9 cellular contexts compared by ENCODE assay signal in the genomic region with DNA sequence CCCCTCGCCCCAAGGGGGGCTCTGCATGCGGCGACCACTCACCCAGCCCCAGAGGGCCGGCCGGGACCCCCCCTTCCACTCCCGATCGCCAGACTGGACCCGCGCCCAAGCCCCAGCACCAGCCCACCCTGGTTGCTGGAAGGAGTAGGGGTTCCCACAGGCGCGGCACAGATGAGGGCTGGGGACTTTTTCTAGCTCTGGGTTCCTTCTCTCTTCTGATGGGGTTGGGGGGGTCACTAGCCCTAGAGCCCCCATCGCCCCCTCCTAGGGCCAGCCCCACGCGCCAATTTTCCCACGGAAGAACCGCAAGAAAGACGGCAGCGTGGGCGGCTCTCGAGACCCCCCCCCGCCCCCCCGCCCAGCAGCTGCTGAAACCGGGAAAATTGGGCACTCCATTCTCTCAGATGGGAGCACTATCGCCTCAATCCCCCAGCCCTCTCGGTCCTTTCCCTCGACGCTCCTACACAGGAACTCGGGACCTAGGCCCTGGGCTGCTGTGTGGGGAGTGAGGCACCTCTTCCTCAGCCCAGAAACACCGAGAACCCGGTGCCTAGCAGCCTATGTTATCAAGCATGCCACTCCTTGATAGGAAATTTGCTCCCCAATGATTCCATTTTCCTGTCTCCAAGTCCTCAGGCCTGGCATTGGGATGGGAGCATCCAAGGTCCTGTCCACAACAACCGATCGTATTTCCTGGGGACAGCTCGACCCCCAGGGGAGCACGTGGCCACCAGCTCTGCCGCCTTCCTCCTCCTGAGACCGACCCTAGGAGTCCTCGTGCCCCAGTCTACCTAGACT. TPM values are rescaled to one million over a fixed set of nuclear protein-coding genes. Genes with fewer than 3 reads are reported as not detected.
DNase-seq lines count a peak whose midpoint lies in the region; TF ChIP-seq lines count a peak whose summit lies in the region.
"Had no signal": no experiment of that assay in that cellular context is flagged by ENCODE, and none has a peak within 500 bp of the region (broad histone marks: within the 10 kb centered on the region; RNA-seq: fewer than 3 reads in every experiment).

No MANE protein-coding gene starts in this region.

- H2AFZ ChIP-seq in neural progenitor cell (replicated peaks), result no peak overlapping the region

- H3K79me2 ChIP-seq in neural progenitor cell (ENCODE audit: low read depth), result no peaks in the 10 kb centered on the region

- no peaks in the 10 kb centered on the region for H3K36me3 Mint-ChIP-seq in Caco-2 (ENCODE audit: insufficient read depth, unreplicated experiment)
- peaks cover 3% of the 10 kb centered on the region for H3K36me3 Mint-ChIP-seq in neural progenitor cell

- TF ChIP-seq POLR2A in breast epithelium (IDR thresholded peaks at IDR 0.05), result no peak
- TF ChIP-seq POLR2A in vagina (IDR thresholded peaks at IDR 0.05), result no peak

- H3K4me1 Mint-ChIP-seq in Caco-2 (ENCODE audit: low read depth, unreplicated experiment) (peaks cover 6% of the 10 kb centered on the region), neural progenitor cell (peaks cover 27% of the 10 kb centered on the region)

- H3K4me3 ChIP-seq in Caco-2 (ENCODE audit: low read depth, low read length) (peak overlapping the region; percentile 40), breast epithelium (peak overlapping the region in 2 of 3 donors; percentile 46 to 71), neural progenitor cell (peak overlapping the region; percentile 27), vagina (peak overlapping the region in 1 of 2 donors; percentile 42)

- no TSS peak for BruUV-seq in Caco-2 (replicated peaks; lab: Mats Ljungman, UMichigan)

- H3K4me2 ChIP-seq in neural progenitor cell, result peak overlapping the region; percentile 75

- H3K27ac ChIP-seq in KOPT-K1 (ENCODE audit: low read depth, low read length, poor library complexity, severe bottlenecking) (peak overlapping the region; percentile 45), breast epithelium (peak overlapping the region; percentile 68 to 86), neural progenitor cell (no peak overlapping the region), vagina (no peak overlapping the region)

- H3K4me1 ChIP-seq in Caco-2 (peaks cover 34% of the 10 kb centered on the region), breast epithelium (peaks cover 30 to 35% of the 10 kb centered on the region in 2 donors), neural progenitor cell (peaks cover 42% of the 10 kb centered on the region), vagina (peaks cover 52% of the 10 kb centered on the region)

- peak overlapping the region; percentile 65 for H3K4me3 Mint-ChIP-seq in Caco-2 (ENCODE audit: unreplicated experiment)
- H3K4me3 Mint-ChIP-seq in neural progenitor cell, result peak overlapping the region; percentile 75

- H3K27ac Mint-ChIP-seq in Caco-2 (ENCODE audit: unreplicated experiment), result peak overlapping the region; percentile 80
- peak overlapping the region; percentile 6 for H3K27ac Mint-ChIP-seq in neural progenitor cell

- H3K36me3 ChIP-seq in Caco-2 (ENCODE audit: control insufficient read depth, insufficient read depth, low read length) (no peaks in the 10 kb centered on the region), KOPT-K1 (ENCODE audit: insufficient read depth, low read length) (no peaks in the 10 kb centered on the region), breast epithelium (no peaks in the 10 kb centered on the region), neural progenitor cell (no peaks in the 10 kb centered on the region), vagina (no peaks in the 10 kb centered on the region)

- no peaks in the 10 kb centered on the region for H3K9me3 Mint-ChIP-seq in Caco-2 (ENCODE audit: unreplicated experiment)
- no peaks in the 10 kb centered on the region for H3K9me3 Mint-ChIP-seq in neural progenitor cell

- H3K9me3 ChIP-seq in Caco-2, result no peaks in the 10 kb centered on the region
- H3K9me3 ChIP-seq in KOPT-K1 (ENCODE audit: insufficient read depth, low read length, poor library complexity, severe bottlenecking), result no peaks in the 10 kb centered on the region
- H3K9me3 ChIP-seq in breast epithelium, result no peaks in the 10 kb centered on the region
- H3K9me3 ChIP-seq in neural progenitor cell (ENCODE audit: low read depth), result no peaks in the 10 kb centered on the region
- H3K9me3 ChIP-seq in vagina, result no peaks in the 10 kb centered on the region

- H3K27me3 ChIP-seq in Caco-2 (replicated peaks; ENCODE audit: control insufficient read depth, insufficient read depth, low read length) (no peaks in the 10 kb centered on the region), breast epithelium (peaks cover 24 to 64% of the 10 kb centered on the region in 2 donors), neural progenitor cell (peaks cover 97% of the 10 kb centered on the region), vagina (peaks cover 41% of the 10 kb centered on the region)

- H4K20me1 ChIP-seq in neural progenitor cell (ENCODE audit: low read depth), result peaks cover 13% of the 10 kb centered on the region

- TF ChIP-seq CTCF in Caco-2 (IDR thresholded peaks at IDR 0.05; ENCODE audit: insufficient read depth in 1 of 2, low read depth in 1 of 2, low read length in 1 of 2, severe bottlenecking in 1 of 2, unreplicated experiment in 1 of 2), result no peak
- no peak for TF ChIP-seq CTCF in breast epithelium (IDR thresholded peaks at IDR 0.05)
- no peak for TF ChIP-seq CTCF in neural progenitor cell (IDR thresholded peaks at IDR 0.05)
- TF ChIP-seq CTCF in vagina (IDR thresholded peaks at IDR 0.05), result no peak

- no peaks in the 10 kb centered on the region for H3K27me3 Mint-ChIP-seq in Caco-2 (ENCODE audit: insufficient read depth, unreplicated experiment)
- peaks cover 49% of the 10 kb centered on the region for H3K27me3 Mint-ChIP-seq in neural progenitor cell (ENCODE audit: insufficient read depth, low read depth)

- intact Hi-C loops in Caco-2 (cut with micrococcal nuclease; ENCODE audit: unreplicated experiment), result no loop called here
- intact Hi-C loops in breast epithelium (cut with DNase I; ENCODE audit: low total_unique reads), result no loop called here
- intact Hi-C loops in vagina (cut with DNase I), result no loop called here

- DNase-seq in Caco-2 (no peak), breast epithelium (ENCODE audit: low spot score in 2 of 2) (no peak), neural progenitor cell (ENCODE audit: low spot score) (peak; percentile 23), NCI-H1105 (lab: John Stamatoyannopoulos, UW) (no peak), vagina (ENCODE audit: extremely low spot score in 2 of 2) (no peak), NCI-H524 (lab: John Stamatoyannopoulos, UW) (no peak), glomerular visceral epithelial cell (ENCODE audit: extremely low spot score) (no peak)
- DNase-seq: HCEC 1CT had no signal

- POLR2A ChIA-PET in Caco-2 (lab: Charles Lee), result interaction anchor here (0.6 to 1.0 kb wide), 2 partner anchors 26 to 180 kb away, joined by 3 to 9 read pairs; partner anchors contain the start of gene CBX4

- H3K9ac ChIP-seq in neural progenitor cell, result no peak overlapping the region

- H3F3A ChIP-seq in neural progenitor cell (ENCODE audit: low read depth), result peaks cover 39% of the 10 kb centered on the region

- CTCF ChIA-PET in Caco-2 (lab: Charles Lee), result interaction anchor here (0.6 kb wide), 1 partner anchor 727 kb away, joined by 3 read pairs; no protein-coding TSS in a partner anchor

RNA-seq across cellular contexts. Expression of gene CBX8, which starts 17.1 kb away (rescaled TPM):
- total RNA-seq in Caco-2 (2022) (34.3 and 36.6 TPM in 2 replicates), breast epithelium (1 to 10 TPM; 1.9 to 9.2 (median 6.7) TPM), neural progenitor cell (ENCODE audit: low replicate concordance) (2.8 and 15.2 TPM in 2 replicates), vagina (0.98 TPM)

RNA-seq across cellular contexts. Expression of gene CBX4, which starts 25.2 kb away (rescaled TPM):
- total RNA-seq in Caco-2 (2022) (90.8 and 114 TPM in 2 replicates), breast epithelium (10 to 100 TPM; 11.5 to 20.6 (median 13.4) TPM), neural progenitor cell (ENCODE audit: low replicate concordance) (2.7 and 5.6 TPM in 2 replicates), vagina (13.0 TPM)

RNA-seq across cellular contexts. Expression of gene CBX2, which starts 36.1 kb away (rescaled TPM):
- 50.0 and 52.8 TPM in 2 replicates for total RNA-seq in Caco-2 (2022)
- 1 to 10 TPM; 1.2 to 2.2 (median 2.0) TPM for total RNA-seq in breast epithelium
- total RNA-seq in neural progenitor cell (ENCODE audit: low replicate concordance), result 53.5 and 155 TPM in 2 replicates
- total RNA-seq in vagina, result 5.6 TPM

Comparison
In these comparisons a context has a peak if more than half of its experiments do, and no peak if none do; other contexts are left out.
1. H3K27ac ChIP-seq: peak in KOPT-K1 (single experiment) and breast epithelium (2 of 2); none in neural progenitor cell (single experiment) and vagina (single experiment).